Comparison of ENCODE assay signal across 12 cellular contexts in genomic region chr16:28258571-28258970, GRCh38. TPM values are rescaled to one million over a fixed set of nuclear protein-coding genes. Genes with fewer than 3 reads are reported as not detected.
DNase-seq lines count a peak whose midpoint lies in the region; ATAC-seq and TF ChIP-seq lines count a peak whose summit lies in the region.
"Had no signal": no experiment of that assay in that cellular context is flagged by ENCODE, and none has a peak within 500 bp of the region (broad histone marks: within the 10 kb centered on the region; RNA-seq: fewer than 3 reads in every experiment).

No MANE protein-coding gene starts in this region.

- no peak overlapping the region for H3K9ac ChIP-seq in endodermal cell (ENCODE audit: extremely low read depth, low read length, poor library complexity, severe bottlenecking)

- H3K9me3 ChIP-seq in A673 (ENCODE audit: low read depth, low read length, poor library complexity, severe bottlenecking), result no peaks in the 10 kb centered on the region
- H3K9me3 ChIP-seq in endodermal cell (ENCODE audit: control insufficient read depth, low read length), result peaks cover 7% of the 10 kb centered on the region
- H3K9me3 ChIP-seq in CD8-positive, alpha-beta T cell (ENCODE audit: low read length), result no peaks in the 10 kb centered on the region
- H3K9me3 ChIP-seq: ovary had no signal

- intact Hi-C loops in A673 (cut with micrococcal nuclease; ENCODE audit: unreplicated experiment), result no loop called here
- intact Hi-C loops in CD8-positive, alpha-beta T cell (cut with DNase I, micrococcal nuclease), result no loop called here

- 42 to 55% methylated on average over 4 to 17 of the region's 17 CpGs for WGBS in endodermal cell (ENCODE audit: insufficient coverage in 1 of 2, insufficient read length in 1 of 2), 2 experiments

- H3K27ac Mint-ChIP-seq in endodermal cell, result no peak overlapping the region
- H3K27ac Mint-ChIP-seq in activated CD4-positive, alpha-beta memory T cell treated with anti-CD3 and anti-CD28 coated beads, Interleukin-2, amount 10 ng/mL, durations not matched to agents 7 days and 5 days, result no peak overlapping the region
- H3K27ac Mint-ChIP-seq in CD8-positive, alpha-beta T cell, result no peak overlapping the region
- H3K27ac Mint-ChIP-seq: activated CD4-positive, alpha-beta T cell treated with anti-CD3 and anti-CD28 coated beads, Interleukin-2, amount 10 ng/mL, durations not matched to agents 7 days and 5 days; CD4-positive, alpha-beta T cell had no signal

- CTCF ChIA-PET in A673 (lab: Charles Lee), result no interaction called here
- CTCF ChIA-PET in activated CD4-positive, alpha-beta memory T cell treated with anti-CD3 and anti-CD28 coated beads, Interleukin-2, amount 10 ng/mL, durations not matched to agents 7 days and 5 days (lab: Charles Lee), result no interaction called here
- CTCF ChIA-PET in CD8-positive, alpha-beta T cell (lab: Charles Lee), result interaction anchor here (4.7 kb wide), 1 partner anchor 19 kb away, joined by 20 read pairs; no protein-coding TSS in a partner anchor

- no peaks in the 10 kb centered on the region for H3K36me3 Mint-ChIP-seq in endodermal cell (ENCODE audit: low read depth)
- H3K36me3 Mint-ChIP-seq in activated CD4-positive, alpha-beta memory T cell treated with anti-CD3 and anti-CD28 coated beads, Interleukin-2, amount 10 ng/mL, durations not matched to agents 7 days and 5 days (ENCODE audit: low read depth), result no peaks in the 10 kb centered on the region
- H3K36me3 Mint-ChIP-seq in CD8-positive, alpha-beta T cell, result no peaks in the 10 kb centered on the region

- no peaks in the 10 kb centered on the region for H3K36me3 ChIP-seq in A673 (ENCODE audit: insufficient read depth, low read length, poor library complexity, severe bottlenecking)
- H3K36me3 ChIP-seq in endodermal cell (ENCODE audit: control insufficient read depth, insufficient read depth, low read length), result no peaks in the 10 kb centered on the region
- H3K36me3 ChIP-seq in CD8-positive, alpha-beta T cell (ENCODE audit: insufficient read depth, low read length), result no peaks in the 10 kb centered on the region
- H3K36me3 ChIP-seq: ovary had no signal

- H3K4me1 Mint-ChIP-seq in endodermal cell, result peaks cover 22% of the 10 kb centered on the region
- peaks cover 7% of the 10 kb centered on the region for H3K4me1 Mint-ChIP-seq in activated CD4-positive, alpha-beta memory T cell treated with anti-CD3 and anti-CD28 coated beads, Interleukin-2, amount 10 ng/mL, durations not matched to agents 7 days and 5 days
- H3K4me1 Mint-ChIP-seq in CD8-positive, alpha-beta T cell (ENCODE audit: low read depth), result peaks cover 12% of the 10 kb centered on the region

- H3K9me3 Mint-ChIP-seq in endodermal cell, result no peaks in the 10 kb centered on the region
- H3K9me3 Mint-ChIP-seq in activated CD4-positive, alpha-beta memory T cell treated with anti-CD3 and anti-CD28 coated beads, Interleukin-2, amount 10 ng/mL, durations not matched to agents 7 days and 5 days, result no peaks in the 10 kb centered on the region
- H3K9me3 Mint-ChIP-seq in CD8-positive, alpha-beta T cell, result no peaks in the 10 kb centered on the region
- H3K9me3 Mint-ChIP-seq: activated CD4-positive, alpha-beta T cell treated with anti-CD3 and anti-CD28 coated beads, Interleukin-2, amount 10 ng/mL, durations not matched to agents 7 days and 5 days; CD4-positive, alpha-beta T cell had no signal

- no peak overlapping the region for H3K27ac ChIP-seq in A673 (ENCODE audit: low read depth, low read length, poor library complexity, severe bottlenecking)
- no peak overlapping the region for H3K27ac ChIP-seq in endodermal cell (ENCODE audit: low read depth, low read length)
- H3K27ac ChIP-seq in CD8-positive, alpha-beta T cell (ENCODE audit: low read depth, low read length), result no peak overlapping the region
- H3K27ac ChIP-seq: ovary had no signal

- peak; percentile 40 for DNase-seq in A673 (ENCODE audit: low spot score)
- DNase-seq in endodermal cell, result peak; percentile 73
- peak; percentile 22 for DNase-seq in midbrain (lab: John Stamatoyannopoulos, UW)
- no peak for DNase-seq in activated CD4-positive, alpha-beta memory T cell treated with anti-CD3 and anti-CD28 coated beads, Interleukin-2, amount 10 ng/mL, durations not matched to agents 7 days and 5 days
- no peak for DNase-seq in SIG-M5 (lab: John Stamatoyannopoulos, UW)
- DNase-seq in NCI-H2029 treated with DMSO at 0.1 percent for 48 hours (lab: John Stamatoyannopoulos, UW), result no peak
- DNase-seq in CD8-positive, alpha-beta T cell, result no peak
- DNase-seq: activated CD4-positive, alpha-beta T cell treated with anti-CD3 and anti-CD28 coated beads, Interleukin-2, amount 10 ng/mL, durations not matched to agents 7 days and 5 days; CD4-positive, alpha-beta T cell; NCI-H1048 had no signal

- peaks cover 46% of the 10 kb centered on the region for H3K27me3 Mint-ChIP-seq in endodermal cell (ENCODE audit: insufficient read depth)
- H3K27me3 Mint-ChIP-seq in activated CD4-positive, alpha-beta memory T cell treated with anti-CD3 and anti-CD28 coated beads, Interleukin-2, amount 10 ng/mL, durations not matched to agents 7 days and 5 days, result peaks cover 17% of the 10 kb centered on the region
- H3K27me3 Mint-ChIP-seq in CD8-positive, alpha-beta T cell (ENCODE audit: low read depth), result no peaks in the 10 kb centered on the region
- H3K27me3 Mint-ChIP-seq: CD4-positive, alpha-beta T cell had no signal

- TF ChIP-seq CTCF in A673 (conservative IDR thresholded peaks at IDR 0.05; ENCODE audit: low read depth, low read length) (no peak), endodermal cell (conservative IDR thresholded peaks at IDR 0.05) (no peak)
- no peak for TF ChIP-seq CTCF in CD8-positive, alpha-beta T cell (IDR thresholded peaks at IDR 0.05)

- H3K4me1 ChIP-seq in A673 (ENCODE audit: insufficient read depth, low read length, poor library complexity, severe bottlenecking) (no peaks in the 10 kb centered on the region), endodermal cell (ENCODE audit: control insufficient read depth, insufficient read depth, low read length) (peaks cover 11% of the 10 kb centered on the region)
- peaks cover 21% of the 10 kb centered on the region for H3K4me1 ChIP-seq in CD8-positive, alpha-beta T cell (ENCODE audit: insufficient read depth, low read length)

- H3K27me3 ChIP-seq in A673 (replicated peaks; ENCODE audit: insufficient read depth, low read depth, low read length, poor library complexity) (no peaks in the 10 kb centered on the region), endodermal cell (ENCODE audit: control insufficient read depth, insufficient read depth, low read length, poor library complexity, severe bottlenecking) (peaks cover 40% of the 10 kb centered on the region)
- no peaks in the 10 kb centered on the region for H3K27me3 ChIP-seq in CD8-positive, alpha-beta T cell (ENCODE audit: insufficient read depth, low read length)
- H3K27me3 ChIP-seq: ovary had no signal

- no peak for TF ChIP-seq RAD21 in Ishikawa (IDR thresholded peaks at IDR 0.05; ENCODE audit: low read depth)

- no peak overlapping the region for H3K4me3 Mint-ChIP-seq in endodermal cell
- H3K4me3 Mint-ChIP-seq in activated CD4-positive, alpha-beta memory T cell treated with anti-CD3 and anti-CD28 coated beads, Interleukin-2, amount 10 ng/mL, durations not matched to agents 7 days and 5 days, result no peak overlapping the region
- H3K4me3 Mint-ChIP-seq in CD8-positive, alpha-beta T cell, result no peak overlapping the region
- H3K4me3 Mint-ChIP-seq: activated CD4-positive, alpha-beta T cell treated with anti-CD3 and anti-CD28 coated beads, Interleukin-2, amount 10 ng/mL, durations not matched to agents 7 days and 5 days; CD4-positive, alpha-beta T cell had no signal

- H3K4me3 ChIP-seq in A673 (ENCODE audit: low read depth, low read length, poor library complexity, severe bottlenecking) (no peak overlapping the region), endodermal cell (ENCODE audit: low read length) (no peak overlapping the region)
- no peak overlapping the region for H3K4me3 ChIP-seq in CD8-positive, alpha-beta T cell (ENCODE audit: low read depth, low read length)
- H3K4me3 ChIP-seq: ovary had no signal

- no TSS peak for BruUV-seq in A673 (replicated peaks; lab: Mats Ljungman, UMichigan)

- no peak for TF ChIP-seq EP300 in Ishikawa (IDR thresholded peaks at IDR 0.05; ENCODE audit: borderline replicate concordance)

- ATAC-seq in CD8-positive, alpha-beta T cell, result no peak

- POLR2A ChIA-PET in A673 (lab: Charles Lee; ENCODE audit: low non-redundant PET), result no interaction called here
- POLR2A ChIA-PET in activated CD4-positive, alpha-beta memory T cell treated with anti-CD3 and anti-CD28 coated beads, Interleukin-2, amount 10 ng/mL, durations not matched to agents 7 days and 5 days (lab: Charles Lee), result no interaction called here
- POLR2A ChIA-PET in CD8-positive, alpha-beta T cell (lab: Charles Lee), result no interaction called here

TF ChIP-seq in Ishikawa, 13 proteins besides CTCF, POLR2A, EP300 and RAD21:
- TF ChIP-seq NFIC (IDR thresholded peaks at IDR 0.05) (peak; percentile 42; the same call in 1 of the 2 replicates), USF1 (IDR thresholded peaks at IDR 0.05) (no peak)
TF ChIP-seq in Ishikawa: peak in this region for 1.

RNA-seq across cellular contexts. Expression of gene SBK1, which starts 33.8 kb away (rescaled TPM):
- total RNA-seq in A673 (2021) (22.2 and 26.8 TPM in 2 replicates), endodermal cell (10 to 100 TPM; 55.9 to 62.5 TPM)
- polyA plus RNA-seq in endodermal cell (2013, experiment 1 of 2), result 63.9 TPM
- 60.0 TPM for polyA plus RNA-seq in endodermal cell (2013, experiment 2 of 2)
- total RNA-seq in activated CD4-positive, alpha-beta memory T cell treated with anti-CD3 and anti-CD28 coated beads, Interleukin-2, amount 10 ng/mL, durations not matched to agents 7 days and 5 days, result 1 to 10 TPM; 9.8 TPM
- 10 to 100 TPM; 16.5 to 17.1 TPM for total RNA-seq in CD8-positive, alpha-beta T cell

RNA-seq across cellular contexts. Expression of gene XPO6, which starts 46.8 kb away (rescaled TPM):
- total RNA-seq in A673 (2021) (155 and 159 TPM in 2 replicates), endodermal cell (10 to 100 TPM; 84.7 to 92.4 TPM)
- 79.6 TPM for polyA plus RNA-seq in endodermal cell (2013, experiment 1 of 2)
- 78.4 TPM for polyA plus RNA-seq in endodermal cell (2013, experiment 2 of 2)
- total RNA-seq in activated CD4-positive, alpha-beta memory T cell treated with anti-CD3 and anti-CD28 coated beads, Interleukin-2, amount 10 ng/mL, durations not matched to agents 7 days and 5 days, result 100 to 1,000 TPM; 218 to 223 TPM
- 100 to 1,000 TPM; 355 to 369 TPM for total RNA-seq in CD8-positive, alpha-beta T cell

Comparison
In these comparisons a context has a peak if more than half of its experiments do, and no peak if none do; other contexts are left out.
1. DNase-seq: peak in A673 (single experiment), endodermal cell (single experiment) and midbrain (single experiment); none in activated CD4-positive, alpha-beta memory T cell treated with anti-CD3 and anti-CD28 coated beads, Interleukin-2, amount 10 ng/mL, durations not matched to agents 7 days and 5 days (single experiment), SIG-M5 (single experiment), NCI-H2029 treated with DMSO at 0.1 percent for 48 hours (single experiment) and CD8-positive, alpha-beta T cell (0 of 7).